Comparison of ENCODE assay signal across 8 cellular contexts in genomic region chr4:186494496-186494895, GRCh38.
"Had no signal": no experiment of that assay in that cellular context is flagged by ENCODE, and none has a peak within 500 bp of the region (broad histone marks: within the 10 kb centered on the region; RNA-seq: fewer than 3 reads in every experiment).

No MANE protein-coding gene starts in this region.

- DNase-seq: GM23248, GOT3, H7, H9, HCEC 1CT, HFFc6 had no signal

- H3K4me3 ChIP-seq: GM23248, GM23338, HAP-1 had no signal

- H3K4me1 ChIP-seq: HAP-1 had no signal

- H3K27ac ChIP-seq: GM23248 had no signal

- H3K9me3 ChIP-seq: HAP-1 had no signal

- H3K36me3 ChIP-seq: HAP-1 had no signal
